Comparison of ENCODE assay signal across 1 cellular context in the genomic region with DNA sequence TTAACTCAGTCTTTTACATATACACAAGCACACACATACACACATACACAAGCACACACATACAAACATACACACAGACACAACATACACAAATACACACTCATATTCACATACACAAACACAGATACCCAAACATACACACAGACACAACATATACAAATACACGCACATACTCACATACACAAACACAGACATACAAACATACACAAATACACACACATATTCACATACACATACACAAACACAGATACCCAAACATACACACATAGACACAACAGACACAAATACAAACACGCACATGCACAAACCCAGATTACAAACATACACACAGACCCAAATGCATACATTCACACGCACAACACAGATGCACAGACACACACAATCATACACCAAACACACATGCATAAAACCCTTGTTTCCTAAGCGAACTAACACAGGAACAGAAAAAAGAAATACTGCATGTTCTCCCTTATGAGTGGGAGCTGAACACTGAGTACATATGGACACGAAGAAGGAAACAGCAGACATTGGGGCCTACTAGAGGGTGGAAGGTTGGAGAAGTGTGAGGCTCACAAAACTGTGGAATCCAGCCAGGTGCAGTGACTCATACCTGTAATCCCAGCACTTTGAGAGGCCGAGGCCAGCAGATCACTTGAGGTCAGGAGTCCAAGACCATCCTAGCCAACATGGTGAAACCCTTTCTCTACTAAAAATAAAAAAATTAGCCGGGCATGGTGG.
TF ChIP-seq lines count a peak whose summit lies in the region.

No MANE protein-coding gene starts in this region.

TF ChIP-seq in SK-N-SH treated with all-trans-retinoic acid at 6 μM for 48 hours, 23 proteins besides CTCF, POLR2A, EP300 and RAD21 (continued from another document):
- TF ChIP-seq ZNF565 (CRISPR knock-in tag; conservative IDR thresholded peaks at IDR 0.05; ENCODE audit: low read depth) (no peak), CSDC2 (CRISPR knock-in tag; IDR thresholded peaks at IDR 0.05) (no peak), OSR1 (CRISPR knock-in tag; IDR thresholded peaks at IDR 0.05) (no peak), ZC3H10 (CRISPR knock-in tag; IDR thresholded peaks at IDR 0.05) (no peak), PPARA (CRISPR knock-in tag; IDR thresholded peaks at IDR 0.05; ENCODE audit: borderline replicate concordance) (no peak), ZNF8 (CRISPR knock-in tag; IDR thresholded peaks at IDR 0.05) (no peak), ZFP30 (CRISPR knock-in tag; IDR thresholded peaks at IDR 0.05) (no peak), ISL1 (CRISPR knock-in tag; IDR thresholded peaks at IDR 0.05) (no peak)
- TF ChIP-seq, protein P1, sequence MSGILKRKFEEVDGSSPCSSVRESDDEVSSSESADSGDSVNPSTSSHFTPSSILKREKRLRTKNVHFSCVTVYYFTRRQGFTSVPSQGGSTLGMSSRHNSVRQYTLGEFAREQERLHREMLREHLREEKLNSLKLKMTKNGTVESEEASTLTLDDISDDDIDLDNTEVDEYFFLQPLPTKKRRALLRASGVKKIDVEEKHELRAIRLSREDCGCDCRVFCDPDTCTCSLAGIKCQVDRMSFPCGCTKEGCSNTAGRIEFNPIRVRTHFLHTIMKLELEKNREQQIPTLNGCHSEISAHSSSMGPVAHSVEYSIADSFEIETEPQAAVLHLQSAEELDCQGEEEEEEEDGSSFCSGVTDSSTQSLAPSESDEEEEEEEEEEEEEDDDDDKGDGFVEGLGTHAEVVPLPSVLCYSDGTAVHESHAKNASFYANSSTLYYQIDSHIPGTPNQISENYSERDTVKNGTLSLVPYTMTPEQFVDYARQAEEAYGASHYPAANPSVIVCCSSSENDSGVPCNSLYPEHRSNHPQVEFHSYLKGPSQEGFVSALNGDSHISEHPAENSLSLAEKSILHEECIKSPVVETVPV (CRISPR knock-in tag; IDR thresholded peaks at IDR 0.05): no peak
- TF ChIP-seq, protein P2, sequence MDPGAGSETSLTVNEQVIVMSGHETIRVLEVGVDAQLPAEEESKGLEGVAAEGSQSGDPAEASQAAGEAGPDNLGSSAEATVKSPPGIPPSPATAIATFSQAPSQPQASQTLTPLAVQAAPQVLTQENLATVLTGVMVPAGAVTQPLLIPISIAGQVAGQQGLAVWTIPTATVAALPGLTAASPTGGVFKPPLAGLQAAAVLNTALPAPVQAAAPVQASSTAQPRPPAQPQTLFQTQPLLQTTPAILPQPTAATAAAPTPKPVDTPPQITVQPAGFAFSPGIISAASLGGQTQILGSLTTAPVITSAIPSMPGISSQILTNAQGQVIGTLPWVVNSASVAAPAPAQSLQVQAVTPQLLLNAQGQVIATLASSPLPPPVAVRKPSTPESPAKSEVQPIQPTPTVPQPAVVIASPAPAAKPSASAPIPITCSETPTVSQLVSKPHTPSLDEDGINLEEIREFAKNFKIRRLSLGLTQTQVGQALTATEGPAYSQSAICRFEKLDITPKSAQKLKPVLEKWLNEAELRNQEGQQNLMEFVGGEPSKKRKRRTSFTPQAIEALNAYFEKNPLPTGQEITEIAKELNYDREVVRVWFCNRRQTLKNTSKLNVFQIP (CRISPR knock-in tag; IDR thresholded peaks at IDR 0.05; ENCODE audit: borderline replicate concordance, low read depth): no peak
